In genomic region chr17:43844241-43844640, GRCh38 we compare ENCODE assay signal across 28 cellular contexts. TPM values are rescaled to one million over a fixed set of nuclear protein-coding genes. Genes with fewer than 3 reads are reported as not detected.
"Had no signal": no experiment of that assay in that cellular context is flagged by ENCODE, and none has a peak within 500 bp of the region (broad histone marks: within the 10 kb centered on the region; RNA-seq: fewer than 3 reads in every experiment).

No MANE protein-coding gene starts in this region.

- H3K79me2 ChIP-seq: hepatocyte had no signal

- ATAC-seq: effector memory CD8-positive, alpha-beta T cell; esophagus mucosa; gastrocnemius medialis; heart left ventricle; left cardiac atrium; left lung; left ventricle myocardium superior; lower lobe of right lung had no signal

- H3K4me3 Mint-ChIP-seq: dendritic cell treated with granulocyte-macrophage colony-stimulating factor and Interleukin-4, amounts not matched to agents 40 ng/mL and 50 ng/mL, for 4 days; effector memory CD8-positive, alpha-beta T cell; endodermal cell had no signal

- H2AFZ ChIP-seq: hepatocyte had no signal

- H3K36me3 ChIP-seq: colonic mucosa, esophagus squamous epithelium, gastrocnemius medialis, heart left ventricle, left lung, lower lobe of right lung had no signal

- H3K27ac ChIP-seq: colonic mucosa, epithelial cell of prostate, gastrocnemius medialis, heart left ventricle, hepatocyte, left lung, lower lobe of right lung had no signal

- H3K27me3 ChIP-seq: colonic mucosa, gastrocnemius medialis, heart left ventricle, hepatocyte, left lung had no signal

- H3K9me3 Mint-ChIP-seq: dendritic cell treated with granulocyte-macrophage colony-stimulating factor and Interleukin-4, amounts not matched to agents 40 ng/mL and 50 ng/mL, for 4 days; endodermal cell had no signal

- H3K4me3 ChIP-seq: colonic mucosa, esophagus squamous epithelium, gastrocnemius medialis, heart left ventricle, hepatocyte, left lung, lower lobe of right lung had no signal

- H3K4me1 ChIP-seq: colonic mucosa had no signal

- H3K27ac Mint-ChIP-seq: dendritic cell treated with granulocyte-macrophage colony-stimulating factor and Interleukin-4, amounts not matched to agents 40 ng/mL and 50 ng/mL, for 4 days; effector memory CD8-positive, alpha-beta T cell; endodermal cell had no signal

- H3K9me3 ChIP-seq: colonic mucosa, esophagus squamous epithelium, gastrocnemius medialis, heart left ventricle, left lung, lower lobe of right lung had no signal

- H3K4me2 ChIP-seq: hepatocyte had no signal

- H3K4me1 Mint-ChIP-seq: endodermal cell had no signal

- DNase-seq: cerebellar nuclear complex; colonic mucosa; cortex of kidney; effector CD8-positive, alpha-beta T cell; effector memory CD8-positive, alpha-beta T cell; endodermal cell; erythroblast; esophagus squamous epithelium; foreskin fibroblast; foreskin melanocyte; gastrocnemius medialis; left cardiac atrium; left lung; left ventricle myocardium superior; lower lobe of right lung; mesendoderm; midbrain had no signal

RNA-seq across cellular contexts. Expression of gene CD300LG, which starts 2.7 kb away (rescaled TPM):
- total RNA-seq: chondrocyte, dermis microvascular lymphatic vessel endothelial cell, endodermal cell, hepatocyte, kidney epithelial cell, lung microvascular endothelial cell, mononuclear cell had no signal
- polyA plus RNA-seq: hepatocyte, keratinocyte had no signal
